33 cellular contexts compared by ENCODE assay signal in genomic region chr19:36089847-36090246, GRCh38. TPM values are rescaled to one million over a fixed set of nuclear protein-coding genes. Genes with fewer than 3 reads are reported as not detected.
"Had no signal": no experiment of that assay in that cellular context is flagged by ENCODE, and none has a peak within 500 bp of the region (broad histone marks: within the 10 kb centered on the region; RNA-seq: fewer than 3 reads in every experiment).

No MANE protein-coding gene starts in this region.

- H3K4me3 ChIP-seq: ascending aorta, breast epithelium, cardiac muscle cell, colonic mucosa, esophagus squamous epithelium, gastroesophageal sphincter, heart right ventricle, hepatocyte had no signal

- H3K27ac Mint-ChIP-seq: activated CD4-positive, alpha-beta memory T cell treated with anti-CD3 and anti-CD28 coated beads, Interleukin-2, amount 10 ng/mL, durations not matched to agents 7 days and 5 days; activated CD4-positive, alpha-beta T cell treated with anti-CD3 and anti-CD28 coated beads, Interleukin-2, amount 10 ng/mL, durations not matched to agents 7 days and 5 days; activated naive CD4-positive, alpha-beta T cell treated with anti-CD3 and anti-CD28 coated beads, Interleukin-2, amount 10 ng/mL, durations not matched to agents 7 days and 5 days; activated naive CD8-positive, alpha-beta T cell; activated T-cell treated with anti-CD3 and anti-CD28 coated beads, Interleukin-2, amount 50 U/mL, for 24 hours; activated T-helper 2 cell treated with anti-CD3 and anti-CD28 coated beads, Interferon-gamma antibody, Interleukin-2, Interleukin-4, amounts not matched to agents 10 μg/mL and 5 μg/mL and 100 μg/mL, durations not matched to agents 14 hours and 24 hours and 36 hours had no signal

- H3K4me1 Mint-ChIP-seq: activated naive CD4-positive, alpha-beta T cell treated with anti-CD3 and anti-CD28 coated beads, Interleukin-2, amount 10 ng/mL, durations not matched to agents 7 days and 5 days; brain had no signal

- H3K79me2 ChIP-seq: hepatocyte had no signal

- H2AFZ ChIP-seq: hepatocyte had no signal

- H3K9me3 ChIP-seq: ascending aorta, breast epithelium, colonic mucosa, esophagus squamous epithelium, gastroesophageal sphincter, heart right ventricle had no signal

- H3K27me3 ChIP-seq: ascending aorta, breast epithelium, cardiac muscle cell, colonic mucosa, esophagus squamous epithelium, gastroesophageal sphincter, heart right ventricle, hepatocyte had no signal

- H3K4me2 ChIP-seq: hepatocyte had no signal

- H3K9me3 Mint-ChIP-seq: activated CD4-positive, alpha-beta memory T cell treated with anti-CD3 and anti-CD28 coated beads, Interleukin-2, amount 10 ng/mL, durations not matched to agents 7 days and 5 days; activated CD4-positive, alpha-beta T cell treated with anti-CD3 and anti-CD28 coated beads, Interleukin-2, amount 10 ng/mL, durations not matched to agents 7 days and 5 days; activated naive CD4-positive, alpha-beta T cell treated with anti-CD3 and anti-CD28 coated beads, Interleukin-2, amount 10 ng/mL, durations not matched to agents 7 days and 5 days; activated T-cell treated with anti-CD3 and anti-CD28 coated beads, Interleukin-2, amount 50 U/mL, for 24 hours; activated T-helper 2 cell treated with anti-CD3 and anti-CD28 coated beads, Interferon-gamma antibody, Interleukin-2, Interleukin-4, amounts not matched to agents 10 μg/mL and 5 μg/mL and 100 μg/mL, durations not matched to agents 14 hours and 24 hours and 36 hours; brain had no signal

- H3K27me3 Mint-ChIP-seq: activated CD4-positive, alpha-beta memory T cell treated with anti-CD3 and anti-CD28 coated beads, Interleukin-2, amount 10 ng/mL, durations not matched to agents 7 days and 5 days; activated CD4-positive, alpha-beta T cell treated with anti-CD3 and anti-CD28 coated beads, Interleukin-2, amount 10 ng/mL, durations not matched to agents 7 days and 5 days; activated naive CD4-positive, alpha-beta T cell treated with anti-CD3 and anti-CD28 coated beads, Interleukin-2, amount 10 ng/mL, durations not matched to agents 7 days and 5 days; activated naive CD8-positive, alpha-beta T cell; activated T-cell treated with anti-CD3 and anti-CD28 coated beads, Interleukin-2, amount 50 U/mL, for 24 hours; brain had no signal

- H3K27ac ChIP-seq: ascending aorta, breast epithelium, cardiac muscle cell, colonic mucosa, epithelial cell of prostate, esophagus squamous epithelium, gastroesophageal sphincter, heart right ventricle, hepatocyte had no signal

- H3K4me3 Mint-ChIP-seq: activated CD4-positive, alpha-beta memory T cell treated with anti-CD3 and anti-CD28 coated beads, Interleukin-2, amount 10 ng/mL, durations not matched to agents 7 days and 5 days; activated CD4-positive, alpha-beta T cell treated with anti-CD3 and anti-CD28 coated beads, Interleukin-2, amount 10 ng/mL, durations not matched to agents 7 days and 5 days; activated naive CD4-positive, alpha-beta T cell treated with anti-CD3 and anti-CD28 coated beads, Interleukin-2, amount 10 ng/mL, durations not matched to agents 7 days and 5 days; activated naive CD8-positive, alpha-beta T cell; activated T-cell treated with anti-CD3 and anti-CD28 coated beads, Interleukin-2, amount 50 U/mL, for 24 hours; brain had no signal

- H3K36me3 ChIP-seq: ascending aorta, breast epithelium, cardiac muscle cell, colonic mucosa, esophagus squamous epithelium, gastroesophageal sphincter had no signal

- ATAC-seq: gastroesophageal sphincter, heart right ventricle had no signal

- DNase-seq: activated CD4-positive, alpha-beta memory T cell treated with anti-CD3 and anti-CD28 coated beads, Interleukin-2, amount 10 ng/mL, durations not matched to agents 7 days and 5 days; activated CD4-positive, alpha-beta T cell treated with anti-CD3 and anti-CD28 coated beads for 1 hour; activated CD4-positive, alpha-beta T cell treated with anti-CD3 and anti-CD28 coated beads for 4 hours; activated CD4-positive, alpha-beta T cell treated with anti-CD3 and anti-CD28 coated beads, Interleukin-2, amount 10 ng/mL, durations not matched to agents 7 days and 5 days; activated CD4-positive, alpha-beta T cell treated with anti-CD3 and anti-CD28 coated beads, Interleukin-2, amount 50 U/mL, for 4 hours; activated CD8-positive, alpha-beta memory T cell treated with anti-CD3 and anti-CD28 coated beads, Interleukin-2, amount 50 U/mL, for 48 hours; activated effector memory CD4-positive, alpha-beta T cell treated with anti-CD3 and anti-CD28 coated beads, Interleukin-2, amount 50 U/mL, for 16 hours; activated naive CD4-positive, alpha-beta T cell treated with anti-CD3 and anti-CD28 coated beads, Interleukin-2, amount 10 ng/mL, durations not matched to agents 7 days and 5 days; activated T-cell treated with anti-CD3 and anti-CD28 coated beads for 4 hours; activated T-cell treated with anti-CD3 and anti-CD28 coated beads, Interleukin-2, amount 50 U/mL, for 24 hours; central memory CD4-positive, alpha-beta T cell; cerebellar nuclear complex; colonic mucosa; effector CD8-positive, alpha-beta T cell; esophagus squamous epithelium; foreskin melanocyte; heart right ventricle; T-helper 1 cell; T-helper 2 cell had no signal

- H3K4me1 ChIP-seq: ascending aorta, breast epithelium, colonic mucosa, gastroesophageal sphincter had no signal

RNA-seq across cellular contexts. Expression of gene OVOL3, which starts 21.1 kb away (rescaled TPM):
- total RNA-seq: activated CD4-positive, alpha-beta memory T cell treated with anti-CD3 and anti-CD28 coated beads, Interleukin-2, amount 10 ng/mL, durations not matched to agents 7 days and 5 days; activated CD4-positive, alpha-beta T cell treated with anti-CD3 and anti-CD28 coated beads, Interleukin-2, amount 10 ng/mL, durations not matched to agents 7 days and 5 days; activated T-helper 2 cell treated with anti-CD3 and anti-CD28 coated beads, Interferon-gamma antibody, Interleukin-2, Interleukin-4, amounts not matched to agents 10 μg/mL and 5 μg/mL and 100 μg/mL, durations not matched to agents 14 hours and 24 hours and 36 hours; ascending aorta; breast epithelium; cardiac muscle cell; colonic mucosa; dermis microvascular lymphatic vessel endothelial cell; endothelial cell of umbilical vein; esophagus squamous epithelium; fibroblast of lung; fibroblast of villous mesenchyme; gastroesophageal sphincter; glomerular endothelial cell; heart right ventricle; hepatocyte had no signal
- polyA plus RNA-seq: cardiac muscle cell, endothelial cell of umbilical vein, fibroblast of lung, heart right ventricle, hepatocyte had no signal

RNA-seq across cellular contexts. Expression of gene WDR62, which starts 35.1 kb away (rescaled TPM):
- total RNA-seq: ascending aorta had no signal

RNA-seq across cellular contexts. Expression of gene THAP8, which starts 35.8 kb away (rescaled TPM):
- total RNA-seq: ascending aorta had no signal
